In the genomic region with DNA sequence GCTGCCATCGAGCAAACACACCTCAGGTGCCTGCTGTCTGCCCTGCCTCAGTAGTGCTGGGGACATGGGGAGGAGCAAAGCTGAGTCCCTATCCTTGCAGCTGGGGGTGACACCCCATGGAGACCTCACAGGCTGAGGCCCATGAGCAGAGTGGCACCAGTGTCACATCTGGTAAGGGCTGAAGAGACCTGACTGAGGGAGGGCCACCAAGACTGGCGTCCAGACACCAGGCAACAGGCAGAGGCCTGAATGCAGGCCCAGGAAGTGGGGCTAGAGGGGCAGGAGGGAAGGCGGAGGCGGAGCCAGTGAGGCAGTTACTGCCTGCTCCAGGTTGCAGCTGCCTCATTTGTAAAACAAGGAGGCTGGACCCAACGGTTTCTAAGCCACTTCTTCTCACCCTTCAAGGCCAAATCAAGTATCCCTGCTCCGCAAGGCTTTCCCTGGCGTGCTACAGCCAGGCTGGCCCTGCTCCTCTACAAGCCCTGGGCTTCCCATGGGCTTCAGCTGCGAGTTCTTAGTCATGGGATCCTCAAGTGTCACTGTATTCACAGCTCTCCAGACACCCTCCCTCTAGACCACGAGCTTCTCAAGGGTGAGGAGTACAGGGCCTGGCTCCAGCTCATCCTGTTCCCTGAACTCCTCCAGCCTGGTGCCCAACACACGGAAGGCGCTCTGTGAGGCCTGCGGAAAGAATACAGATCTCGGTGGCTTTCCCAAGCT, we compare ENCODE assay signal across 1 cellular context.
TF ChIP-seq lines count a peak whose summit lies in the region.

No MANE protein-coding gene starts in this region.

TF ChIP-seq in GM23338, 12 proteins besides CTCF, POLR2A, EP300 and RAD21 (continued from another document):
- TF ChIP-seq, protein P1, sequence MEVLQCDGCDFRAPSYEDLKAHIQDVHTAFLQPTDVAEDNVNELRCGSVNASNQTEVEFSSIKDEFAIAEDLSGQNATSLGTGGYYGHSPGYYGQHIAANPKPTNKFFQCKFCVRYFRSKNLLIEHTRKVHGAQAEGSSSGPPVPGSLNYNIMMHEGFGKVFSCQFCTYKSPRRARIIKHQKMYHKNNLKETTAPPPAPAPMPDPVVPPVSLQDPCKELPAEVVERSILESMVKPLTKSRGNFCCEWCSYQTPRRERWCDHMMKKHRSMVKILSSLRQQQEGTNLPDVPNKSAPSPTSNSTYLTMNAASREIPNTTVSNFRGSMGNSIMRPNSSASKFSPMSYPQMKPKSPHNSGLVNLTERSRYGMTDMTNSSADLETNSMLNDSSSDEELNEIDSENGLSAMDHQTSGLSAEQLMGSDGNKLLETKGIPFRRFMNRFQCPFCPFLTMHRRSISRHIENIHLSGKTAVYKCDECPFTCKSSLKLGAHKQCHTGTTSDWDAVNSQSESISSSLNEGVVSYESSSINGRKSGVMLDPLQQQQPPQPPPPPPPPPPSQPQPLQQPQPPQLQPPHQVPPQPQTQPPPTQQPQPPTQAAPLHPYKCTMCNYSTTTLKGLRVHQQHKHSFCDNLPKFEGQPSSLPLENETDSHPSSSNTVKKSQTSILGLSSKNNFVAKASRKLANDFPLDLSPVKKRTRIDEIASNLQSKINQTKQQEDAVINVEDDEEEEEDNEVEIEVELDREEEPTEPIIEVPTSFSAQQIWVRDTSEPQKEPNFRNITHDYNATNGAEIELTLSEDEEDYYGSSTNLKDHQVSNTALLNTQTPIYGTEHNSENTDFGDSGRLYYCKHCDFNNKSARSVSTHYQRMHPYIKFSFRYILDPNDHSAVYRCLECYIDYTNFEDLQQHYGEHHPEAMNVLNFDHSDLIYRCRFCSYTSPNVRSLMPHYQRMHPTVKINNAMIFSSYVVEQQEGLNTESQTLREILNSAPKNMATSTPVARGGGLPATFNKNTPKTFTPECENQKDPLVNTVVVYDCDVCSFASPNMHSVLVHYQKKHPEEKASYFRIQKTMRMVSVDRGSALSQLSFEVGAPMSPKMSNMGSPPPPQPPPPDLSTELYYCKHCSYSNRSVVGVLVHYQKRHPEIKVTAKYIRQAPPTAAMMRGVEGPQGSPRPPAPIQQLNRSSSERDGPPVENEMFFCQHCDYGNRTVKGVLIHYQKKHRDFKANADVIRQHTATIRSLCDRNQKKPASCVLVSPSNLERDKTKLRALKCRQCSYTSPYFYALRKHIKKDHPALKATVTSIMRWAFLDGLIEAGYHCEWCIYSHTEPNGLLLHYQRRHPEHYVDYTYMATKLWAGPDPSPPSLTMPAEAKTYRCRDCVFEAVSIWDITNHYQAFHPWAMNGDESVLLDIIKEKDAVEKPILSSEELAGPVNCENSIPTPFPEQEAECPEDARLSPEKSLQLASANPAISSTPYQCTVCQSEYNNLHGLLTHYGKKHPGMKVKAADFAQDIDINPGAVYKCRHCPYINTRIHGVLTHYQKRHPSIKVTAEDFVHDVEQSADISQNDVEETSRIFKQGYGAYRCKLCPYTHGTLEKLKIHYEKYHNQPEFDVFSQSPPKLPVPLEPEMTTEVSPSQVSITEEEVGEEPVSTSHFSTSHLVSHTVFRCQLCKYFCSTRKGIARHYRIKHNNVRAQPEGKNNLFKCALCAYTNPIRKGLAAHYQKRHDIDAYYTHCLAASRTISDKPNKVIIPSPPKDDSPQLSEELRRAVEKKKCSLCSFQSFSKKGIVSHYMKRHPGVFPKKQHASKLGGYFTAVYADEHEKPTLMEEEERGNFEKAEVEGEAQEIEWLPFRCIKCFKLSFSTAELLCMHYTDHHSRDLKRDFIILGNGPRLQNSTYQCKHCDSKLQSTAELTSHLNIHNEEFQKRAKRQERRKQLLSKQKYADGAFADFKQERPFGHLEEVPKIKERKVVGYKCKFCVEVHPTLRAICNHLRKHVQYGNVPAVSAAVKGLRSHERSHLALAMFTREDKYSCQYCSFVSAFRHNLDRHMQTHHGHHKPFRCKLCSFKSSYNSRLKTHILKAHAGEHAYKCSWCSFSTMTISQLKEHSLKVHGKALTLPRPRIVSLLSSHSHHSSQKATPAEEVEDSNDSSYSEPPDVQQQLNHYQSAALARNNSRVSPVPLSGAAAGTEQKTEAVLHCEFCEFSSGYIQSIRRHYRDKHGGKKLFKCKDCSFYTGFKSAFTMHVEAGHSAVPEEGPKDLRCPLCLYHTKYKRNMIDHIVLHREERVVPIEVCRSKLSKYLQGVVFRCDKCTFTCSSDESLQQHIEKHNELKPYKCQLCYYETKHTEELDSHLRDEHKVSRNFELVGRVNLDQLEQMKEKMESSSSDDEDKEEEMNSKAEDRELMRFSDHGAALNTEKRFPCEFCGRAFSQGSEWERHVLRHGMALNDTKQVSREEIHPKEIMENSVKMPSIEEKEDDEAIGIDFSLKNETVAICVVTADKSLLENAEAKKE (CRISPR knock-in tag; IDR thresholded peaks at IDR 0.05): no peak
- no peak for TF ChIP-seq NANOG (IDR thresholded peaks at IDR 0.05; ENCODE audit: borderline replicate concordance)
- TF ChIP-seq, protein P2, sequence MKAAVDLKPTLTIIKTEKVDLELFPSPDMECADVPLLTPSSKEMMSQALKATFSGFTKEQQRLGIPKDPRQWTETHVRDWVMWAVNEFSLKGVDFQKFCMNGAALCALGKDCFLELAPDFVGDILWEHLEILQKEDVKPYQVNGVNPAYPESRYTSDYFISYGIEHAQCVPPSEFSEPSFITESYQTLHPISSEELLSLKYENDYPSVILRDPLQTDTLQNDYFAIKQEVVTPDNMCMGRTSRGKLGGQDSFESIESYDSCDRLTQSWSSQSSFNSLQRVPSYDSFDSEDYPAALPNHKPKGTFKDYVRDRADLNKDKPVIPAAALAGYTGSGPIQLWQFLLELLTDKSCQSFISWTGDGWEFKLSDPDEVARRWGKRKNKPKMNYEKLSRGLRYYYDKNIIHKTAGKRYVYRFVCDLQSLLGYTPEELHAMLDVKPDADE (IDR thresholded peaks at IDR 0.05): no peak
- no peak for TF ChIP-seq ZNF331 (CRISPR knock-in tag; IDR thresholded peaks at IDR 0.05; ENCODE audit: low read depth)
- no peak for TF ChIP-seq JUNB (IDR thresholded peaks at IDR 0.05; ENCODE audit: unreplicated experiment)
